Comparison of ENCODE assay signal across 8 cellular contexts in the genomic region with DNA sequence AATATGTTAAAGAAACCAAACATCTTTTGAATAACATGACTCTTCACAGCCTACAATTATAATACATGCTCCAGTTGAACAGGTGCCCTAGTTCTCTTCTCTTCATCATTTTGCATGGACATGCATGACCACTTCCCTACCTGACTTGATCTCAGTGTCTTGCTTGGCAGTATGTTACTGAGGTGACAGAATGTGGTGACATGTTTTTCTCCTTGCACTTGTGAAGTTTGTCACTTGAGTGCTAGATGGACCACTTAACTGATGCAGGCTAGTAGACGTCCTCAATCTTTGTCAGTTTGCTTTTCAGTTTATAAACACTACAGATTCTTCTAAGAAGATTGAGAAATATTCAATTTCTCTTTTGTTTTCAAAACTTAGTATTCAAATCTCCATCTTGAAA. TPM values are rescaled to one million over a fixed set of nuclear protein-coding genes. Genes with fewer than 3 reads are reported as not detected.
"Had no signal": no experiment of that assay in that cellular context is flagged by ENCODE, and none has a peak within 500 bp of the region (broad histone marks: within the 10 kb centered on the region; RNA-seq: fewer than 3 reads in every experiment).

No MANE protein-coding gene starts in this region.

- DNase-seq: GDM1, GF-D8 had no signal

- FAIRE-seq: G401.6, GM12878, GM12891, GM12892, GM18507, GM19239 had no signal

- H3K4me3 ChIP-seq: GM12878 had no signal

RNA-seq across cellular contexts. Expression of gene KRTAP13-2, which starts 10.1 kb away (rescaled TPM):
- polyA plus RNA-seq: GM12878 had no signal

RNA-seq across cellular contexts. Expression of gene KRTAP13-1, which starts 13.6 kb away (rescaled TPM):
- polyA plus RNA-seq: GM12878 had no signal

RNA-seq across cellular contexts. Expression of gene KRTAP23-1, which starts 33.8 kb away (rescaled TPM):
- polyA plus RNA-seq: GM12878 had no signal

RNA-seq across cellular contexts. Expression of gene KRTAP13-3, which starts 43.5 kb away (rescaled TPM):
- polyA plus RNA-seq: GM12878 had no signal

RNA-seq across cellular contexts. Expression of gene KRTAP27-1, which starts 44.7 kb away (rescaled TPM):
- polyA plus RNA-seq: GM12878 had no signal
